In the genomic region with DNA sequence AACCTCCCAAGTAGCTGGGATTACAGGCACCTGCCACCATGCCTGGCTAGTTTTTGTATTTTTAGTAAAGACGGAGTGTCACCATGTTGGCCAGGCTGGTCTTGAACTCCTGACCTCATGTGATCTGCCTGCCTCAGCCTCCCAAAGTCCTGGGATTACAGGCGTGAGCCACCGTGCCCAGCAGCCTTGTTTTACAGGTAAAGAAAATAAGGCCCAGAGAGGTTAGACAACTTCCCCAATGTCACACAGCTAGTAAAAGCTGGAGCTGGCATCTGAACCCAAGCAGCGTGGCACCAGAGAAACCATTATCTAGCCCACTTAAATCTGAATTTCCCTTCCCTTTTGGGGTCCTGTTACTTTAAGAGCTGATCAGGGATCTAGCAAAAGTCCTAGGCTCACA, we compare ENCODE assay signal across 4 cellular contexts. TPM values are rescaled to one million over a fixed set of nuclear protein-coding genes. Genes with fewer than 3 reads are reported as not detected.
"Had no signal": no experiment of that assay in that cellular context is flagged by ENCODE, and none has a peak within 500 bp of the region (broad histone marks: within the 10 kb centered on the region; RNA-seq: fewer than 3 reads in every experiment).

No MANE protein-coding gene starts in this region.

RNA-seq across cellular contexts. Expression of a gene that starts 20.6 kb away (rescaled TPM):
- total RNA-seq: activated B cell treated with CpG ODN at 0.5 μM for 24 hours; activated CD4-positive, alpha-beta memory T cell treated with anti-CD3 and anti-CD28 coated beads for 36 hours; activated naive CD4-positive, alpha-beta T cell treated with anti-CD3 and anti-CD28 coated beads, Interleukin-2, amount 50 U/mL, for 72 hours; activated T-helper 1 cell treated with anti-CD3 and anti-CD28 coated beads, Interleukin-12 subunit alpha, Interleukin-12 subunit beta, Interleukin-2, Interleukin-4 antibody, amounts not matched to agents 30 ng/mL and 10 ng/mL and 1 ng/mL, durations not matched to agents 14 hours and 24 hours and 36 hours had no signal
